Comparison of ENCODE assay signal across 10 cellular contexts in the genomic region with DNA sequence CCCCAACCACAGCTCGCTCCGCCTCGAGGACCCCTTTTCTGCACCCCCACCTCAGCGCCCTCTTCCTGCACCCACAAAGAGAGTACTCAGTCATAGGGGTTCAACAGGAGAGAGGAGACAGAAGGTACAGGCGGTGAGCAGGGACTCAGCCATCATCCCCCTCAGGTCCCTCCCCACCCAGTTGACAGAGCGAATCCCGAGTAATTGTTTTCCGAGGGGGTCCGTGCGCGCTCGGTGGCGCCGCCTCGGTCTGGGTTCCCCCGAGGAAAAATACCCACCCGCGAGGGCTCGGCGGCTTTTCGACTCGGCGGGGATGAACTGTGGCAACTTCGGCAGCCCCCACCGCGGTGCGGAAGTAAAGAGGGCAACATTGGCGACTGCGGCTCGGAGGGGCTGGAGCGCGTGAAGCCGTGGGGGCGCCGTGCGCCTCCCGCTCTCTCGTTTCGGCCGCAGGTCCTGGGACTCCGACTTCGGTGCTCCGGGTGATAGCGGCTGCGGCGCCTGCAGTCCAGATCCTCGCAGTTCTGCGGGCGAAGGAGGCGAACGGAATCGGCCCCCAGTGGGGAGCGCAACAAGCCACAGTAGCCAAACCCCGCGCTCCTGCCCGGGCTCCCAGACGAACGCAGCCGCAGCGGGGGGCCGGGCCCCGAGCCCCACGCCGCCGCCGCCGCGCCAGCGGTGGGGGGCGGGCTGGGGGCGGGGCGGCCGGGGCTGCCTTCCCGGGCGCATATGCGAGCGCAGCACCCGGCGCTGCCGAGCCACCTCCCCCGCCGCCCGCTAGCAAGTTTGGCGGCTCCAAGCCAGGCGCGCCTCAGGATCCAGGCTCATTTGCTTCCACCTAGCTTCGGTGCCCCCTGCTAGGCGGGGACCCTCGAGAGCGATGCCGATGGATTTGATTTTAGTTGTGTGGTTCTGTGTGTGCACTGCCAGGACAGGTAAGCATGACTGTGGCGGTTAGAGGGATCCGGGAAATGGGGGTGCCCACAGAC. TPM values are rescaled to one million over a fixed set of nuclear protein-coding genes. Genes with fewer than 3 reads are reported as not detected.
A peak's percentile ranks its signal among the peaks of the same experiment; 100 is the strongest.
DNase-seq lines count a peak whose midpoint lies in the region; ATAC-seq and TF ChIP-seq lines count a peak whose summit lies in the region.
"Had no signal": no experiment of that assay in that cellular context is flagged by ENCODE, and none has a peak within 500 bp of the region (broad histone marks: within the 10 kb centered on the region; RNA-seq: fewer than 3 reads in every experiment).

A gene (plus strand): TSS at position 743 of the 989 bp plus-strand sequence.

- H3K79me1 ChIP-seq in IMR-90 (ENCODE audit: low read depth in 1 of 2, low read length in 2 of 2) = no peaks in the 10 kb centered on the region

- dilution Hi-C loops in IMR-90 (cut with HindIII; ENCODE audit: low sequenced_read_pairs, unreplicated experiment) = no loop called here

- peaks cover 47% of the 10 kb centered on the region for H3K4me1 ChIP-seq in BLaER1
- no peaks in the 10 kb centered on the region for H3K4me1 ChIP-seq in IMR-90 (ENCODE audit: control insufficient read depth, insufficient read depth, low read length)

- intact Hi-C loops in IMR-90 (cut with micrococcal nuclease) = no loop called here

- no peak within 1 kb of the TSS for H2BK20ac ChIP-seq in IMR-90 (ENCODE audit: low read depth, low read length)

- H2BK5ac ChIP-seq in IMR-90 (ENCODE audit: low read depth, low read length, poor library complexity, severe bottlenecking) = no peak within 1 kb of the TSS

- H3K4me2 ChIP-seq in BLaER1 (peak within 1 kb of the TSS; percentile 98), IMR-90 (ENCODE audit: low read depth, low read length) (no peak within 1 kb of the TSS; the same call in 1 of the 2 replicates)

- WGBS in IMR-90 (ENCODE audit: extremely low coverage in 2 of 2, insufficient read length in 1 of 2), 2 experiments = 1% methylated on average over 40 of the region's 93 CpGs; no CpG with 5 or more reads in 1 of the 2 experiments

- POLR2A ChIA-PET in IMR-90 (lab: Charles Lee; ENCODE audit: unreplicated experiment) = no interaction called here

- H3K27ac ChIP-seq in BLaER1 = no peak within 1 kb of the TSS
- H3K27ac ChIP-seq in IMR-90 (ENCODE audit: insufficient read depth, low read length) = no peak within 1 kb of the TSS

- H3K4ac ChIP-seq in IMR-90 (ENCODE audit: low read depth, low read length) = no peak within 1 kb of the TSS

- in situ Hi-C loops in IMR-90 (cut with MboI; ENCODE audit: low sequenced_read_pairs) = no loop called here

- TF ChIP-seq RAD21 in IMR-90 (IDR thresholded peaks at IDR 0.05; ENCODE audit: low read length) = no peak

- peaks cover 5% of the 10 kb centered on the region for H3K9me3 Mint-ChIP-seq in nephron progenitor cell

- no peak within 1 kb of the TSS for H4K91ac ChIP-seq in IMR-90 (ENCODE audit: insufficient read depth, low read depth, low read length)

- H2AFZ ChIP-seq in IMR-90 (replicated peaks; ENCODE audit: low read length, poor library complexity) = peak within 1 kb of the TSS; percentile 36

- H3K27me3 ChIP-seq in BLaER1 = peaks cover 46% of the 10 kb centered on the region
- H3K27me3 ChIP-seq in IMR-90 (ENCODE audit: control insufficient read depth, insufficient read depth, low read length) = peaks cover 25% of the 10 kb centered on the region

- no peak within 1 kb of the TSS for H3K56ac ChIP-seq in IMR-90 (ENCODE audit: extremely low read depth, insufficient read depth, low read length)

- no peak for ATAC-seq in IMR-90 (ENCODE audit: low read depth)
- no peak for ATAC-seq in HG03135 (IDR thresholded peaks at IDR 0.05; ENCODE audit: unreplicated experiment)
- no peak for ATAC-seq in GM21526 (IDR thresholded peaks at IDR 0.05; ENCODE audit: low FRiP score, unreplicated experiment)

- no peak within 1 kb of the TSS for H4K8ac ChIP-seq in IMR-90 (ENCODE audit: low read depth in 2 of 2, low read length in 2 of 2)

- H3K14ac ChIP-seq in IMR-90 (replicated peaks; ENCODE audit: low read depth, low read length) = no peak within 1 kb of the TSS

- DNase-seq in IMR-90 = no peak
- DNase-seq in ecto neural progenitor cell (ENCODE audit: low spot score) = peak; percentile 64
- DNase-seq in nephron progenitor cell = peak; percentile 65
- DNase-seq in NOMO-1 treated with dmso at 0.1 percent for 144 hours (lab: John Stamatoyannopoulos, UW; ENCODE audit: unreplicated experiment) = no peak
- DNase-seq in cortex of kidney (lab: John Stamatoyannopoulos, UW) = no peak

- no peak for TF ChIP-seq CTCF in IMR-90 (conservative IDR thresholded peaks at IDR 0.05; ENCODE audit: low read depth, low read length)
- TF ChIP-seq CTCF in nephron progenitor cell (IDR thresholded peaks at IDR 0.05) = no peak

- H2BK120ac ChIP-seq in IMR-90 (ENCODE audit: low read depth, low read length) = no peak within 1 kb of the TSS

- TF ChIP-seq POLR2A in IMR-90 (IDR thresholded peaks at IDR 0.05; ENCODE audit: low read depth, low read length) = no peak

- no peak within 1 kb of the TSS for H2AK5ac ChIP-seq in IMR-90 (ENCODE audit: low read depth, low read length)

- H3K36me3 Mint-ChIP-seq in nephron progenitor cell (ENCODE audit: low read depth) = no peaks in the 10 kb centered on the region

- no peak within 1 kb of the TSS for H2AK9ac ChIP-seq in IMR-90 (replicated peaks; ENCODE audit: low read depth, low read length, poor library complexity)

- H3K9ac ChIP-seq in BLaER1 (peak within 1 kb of the TSS; percentile 73), IMR-90 (ENCODE audit: low read depth, low read length) (no peak within 1 kb of the TSS)

- CTCF ChIA-PET in IMR-90 (lab: Yijun Ruan, JAX) = no interaction called here

- no peak within 1 kb of the TSS for H4K5ac ChIP-seq in IMR-90 (ENCODE audit: low read depth, low read length)

- H3K9me3 ChIP-seq in BLaER1 (0 out of 2 replicates have a peak, but pooled peaks cover 8% of the 10 kb centered on the region), IMR-90 (ENCODE audit: control insufficient read depth, insufficient read depth, low read length) (no peaks in the 10 kb centered on the region)

- no peaks in the 10 kb centered on the region for H3K36me3 ChIP-seq in BLaER1
- H3K36me3 ChIP-seq in IMR-90 (ENCODE audit: control insufficient read depth, insufficient read depth, low read length) = no peaks in the 10 kb centered on the region

- H3K4me3 ChIP-seq in BLaER1 (peak within 1 kb of the TSS; percentile 72), IMR-90 (ENCODE audit: insufficient read depth, low read depth, low read length) (no peak within 1 kb of the TSS)

- peaks cover 88% of the 10 kb centered on the region for H3K27me3 Mint-ChIP-seq in nephron progenitor cell (ENCODE audit: low read depth, poor library complexity)

- peaks cover 14% of the 10 kb centered on the region; the same call in 1 of the 2 replicates for H4K20me1 ChIP-seq in BLaER1
- no peaks in the 10 kb centered on the region for H4K20me1 ChIP-seq in IMR-90 (ENCODE audit: insufficient read depth, low read length)

- H3K23ac ChIP-seq in IMR-90 (ENCODE audit: low read depth, low read length) = no peak within 1 kb of the TSS

- no peak within 1 kb of the TSS for H2BK15ac ChIP-seq in IMR-90 (ENCODE audit: low read depth, low read length)

- H3K4me3 Mint-ChIP-seq in nephron progenitor cell = peak within 1 kb of the TSS; percentile 88

- H3K9me1 ChIP-seq in IMR-90 (ENCODE audit: insufficient read depth, low read length) = no peaks in the 10 kb centered on the region

- BruUV-seq in IMR-90 (replicated peaks; lab: Mats Ljungman, UMichigan) = no TSS peak

- H3K27ac Mint-ChIP-seq in nephron progenitor cell = peak within 1 kb of the TSS; percentile 29

- H3K4me1 Mint-ChIP-seq in nephron progenitor cell = peaks cover 25% of the 10 kb centered on the region

- H3K18ac ChIP-seq in IMR-90 (ENCODE audit: low read depth, low read length) = no peak within 1 kb of the TSS

TF ChIP-seq in IMR-90, 13 proteins besides CTCF, POLR2A, EP300 and RAD21:
- TF ChIP-seq RFX5 (IDR thresholded peaks at IDR 0.05; ENCODE audit: low read depth, low read length) = no peak
- TF ChIP-seq CEBPB (IDR thresholded peaks at IDR 0.05; ENCODE audit: low read depth, low read length) = no peak
- TF ChIP-seq RCOR1 (IDR thresholded peaks at IDR 0.05; ENCODE audit: insufficient replicate concordance, low read length) = no peak
- TF ChIP-seq FOS (IDR thresholded peaks at IDR 0.05; ENCODE audit: low read depth, low read length) = no peak
- no peak for TF ChIP-seq MXI1 (IDR thresholded peaks at IDR 0.05; ENCODE audit: borderline replicate concordance, low read depth, low read length)
- TF ChIP-seq MAZ (IDR thresholded peaks at IDR 0.05; ENCODE audit: borderline replicate concordance, low read depth, low read length) = no peak
- no peak for TF ChIP-seq CHD1 (IDR thresholded peaks at IDR 0.05; ENCODE audit: low read depth, low read length)
- TF ChIP-seq, protein P1, sequence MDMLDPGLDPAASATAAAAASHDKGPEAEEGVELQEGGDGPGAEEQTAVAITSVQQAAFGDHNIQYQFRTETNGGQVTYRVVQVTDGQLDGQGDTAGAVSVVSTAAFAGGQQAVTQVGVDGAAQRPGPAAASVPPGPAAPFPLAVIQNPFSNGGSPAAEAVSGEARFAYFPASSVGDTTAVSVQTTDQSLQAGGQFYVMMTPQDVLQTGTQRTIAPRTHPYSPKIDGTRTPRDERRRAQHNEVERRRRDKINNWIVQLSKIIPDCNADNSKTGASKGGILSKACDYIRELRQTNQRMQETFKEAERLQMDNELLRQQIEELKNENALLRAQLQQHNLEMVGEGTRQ (IDR thresholded peaks at IDR 0.05; ENCODE audit: low read depth, low read length) = no peak
- no peak for TF ChIP-seq SMC3 (IDR thresholded peaks at IDR 0.05; ENCODE audit: low read depth, low read length)
- TF ChIP-seq BHLHE40 (IDR thresholded peaks at IDR 0.05; ENCODE audit: low read depth, low read length) = no peak
- TF ChIP-seq NFE2L2 (IDR thresholded peaks at IDR 0.05; ENCODE audit: low read depth, low read length) = no peak
- TF ChIP-seq, protein P2, sequence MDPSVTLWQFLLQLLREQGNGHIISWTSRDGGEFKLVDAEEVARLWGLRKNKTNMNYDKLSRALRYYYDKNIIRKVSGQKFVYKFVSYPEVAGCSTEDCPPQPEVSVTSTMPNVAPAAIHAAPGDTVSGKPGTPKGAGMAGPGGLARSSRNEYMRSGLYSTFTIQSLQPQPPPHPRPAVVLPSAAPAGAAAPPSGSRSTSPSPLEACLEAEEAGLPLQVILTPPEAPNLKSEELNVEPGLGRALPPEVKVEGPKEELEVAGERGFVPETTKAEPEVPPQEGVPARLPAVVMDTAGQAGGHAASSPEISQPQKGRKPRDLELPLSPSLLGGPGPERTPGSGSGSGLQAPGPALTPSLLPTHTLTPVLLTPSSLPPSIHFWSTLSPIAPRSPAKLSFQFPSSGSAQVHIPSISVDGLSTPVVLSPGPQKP (IDR thresholded peaks at IDR 0.05; ENCODE audit: borderline replicate concordance, low read depth, low read length) = no peak
- TF ChIP-seq MAFK (IDR thresholded peaks at IDR 0.05; ENCODE audit: low read depth, low read length) = no peak

RNA-seq across cellular contexts. Expression of the gene that starts here (rescaled TPM):
- total RNA-seq in IMR-90 (2012; rRNA removed) = not detected in 2 replicates
- not detected in 2 replicates for polyA plus RNA-seq in IMR-90 (2012; rRNA removed)
- not detected in 2 replicates for polyA plus RNA-seq in IMR-90 (2012; cell fraction: cytosol; rRNA removed)
- not detected in 2 replicates for polyA plus RNA-seq in IMR-90 (2012; cell fraction: nucleus; rRNA removed; ENCODE audit: low replicate concordance)
- total RNA-seq: LHCN-M2, liver had no signal
- polyA plus RNA-seq: liver had no signal

Comparison
In these comparisons a context has a peak if more than half of its experiments do, and no peak if none do; other contexts are left out.
1. DNase-seq: peak in ecto neural progenitor cell (single experiment) and nephron progenitor cell (single experiment); none in IMR-90 (single experiment), NOMO-1 treated with dmso at 0.1 percent for 144 hours (single experiment) and cortex of kidney (single experiment).